21 cellular contexts compared by ENCODE assay signal in the genomic region with DNA sequence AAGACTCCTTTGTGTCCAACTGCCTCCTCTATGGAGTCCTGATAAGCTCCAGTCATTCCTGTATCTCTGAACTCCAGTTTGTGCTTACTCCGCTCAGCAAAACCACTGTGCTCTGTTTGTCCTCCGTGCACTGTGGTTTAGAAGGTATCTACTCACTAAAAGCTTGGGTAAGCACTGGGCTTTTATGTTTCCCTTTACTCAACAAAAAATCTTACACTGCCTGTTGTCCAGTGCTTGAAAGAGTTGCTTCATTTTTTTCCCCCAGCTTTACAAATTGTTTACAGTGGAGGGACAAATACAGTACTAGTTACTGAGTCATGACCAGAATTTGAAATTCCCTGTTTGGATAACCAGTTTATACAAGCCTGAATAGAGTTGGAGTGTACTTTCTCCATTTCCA.
DNase-seq lines count a peak whose midpoint lies in the region; ATAC-seq, FAIRE-seq and TF ChIP-seq lines count a peak whose summit lies in the region.
"Had no signal": no experiment of that assay in that cellular context is flagged by ENCODE, and none has a peak within 500 bp of the region (broad histone marks: within the 10 kb centered on the region; RNA-seq: fewer than 3 reads in every experiment).

No MANE protein-coding gene starts in this region.

- no peak overlapping the region for H3K4me3 Mint-ChIP-seq in astrocyte (ENCODE audit: unreplicated experiment)
- H3K4me3 Mint-ChIP-seq: activated CD4-positive, alpha-beta memory T cell treated with anti-CD3 and anti-CD28 coated beads for 36 hours; activated naive CD8-positive, alpha-beta T cell treated with anti-CD3 and anti-CD28 coated beads for 36 hours; activated T-cell treated with anti-CD3 and anti-CD28 coated beads, Interleukin-2, amount 50 U/mL, for 4 hours; mesothelial cell of epicardium had no signal

- no peak overlapping the region for H3K27ac Mint-ChIP-seq in astrocyte (ENCODE audit: unreplicated experiment)
- H3K27ac Mint-ChIP-seq: activated CD4-positive, alpha-beta memory T cell treated with anti-CD3 and anti-CD28 coated beads for 36 hours; activated naive CD8-positive, alpha-beta T cell treated with anti-CD3 and anti-CD28 coated beads for 36 hours; mesothelial cell of epicardium had no signal

- TF ChIP-seq CTCF in astrocyte (IDR thresholded peaks at IDR 0.05; ENCODE audit: insufficient read depth, low read depth, low read length) (no peak), foreskin fibroblast (IDR thresholded peaks at IDR 0.05; ENCODE audit: low read depth, low read length) (no peak)

- no peak for ATAC-seq in GM21360 (IDR thresholded peaks at IDR 0.05; ENCODE audit: unreplicated experiment)
- ATAC-seq: activated T-cell treated with anti-CD3 and anti-CD28 coated beads, Interleukin-2, amount 50 U/mL, for 4 hours had no signal

- H4K20me1 ChIP-seq in astrocyte (ENCODE audit: insufficient read depth, low read length), result no peaks in the 10 kb centered on the region

- no peak overlapping the region for H2AFZ ChIP-seq in astrocyte (ENCODE audit: low read depth, low read length)

- FAIRE-seq in astrocyte (lab: Jason Lieb, UNC) (no peak), RCC 7860 (lab: Jason Lieb, UNC) (no peak)

- no peaks in the 10 kb centered on the region for H3K36me3 ChIP-seq in astrocyte (ENCODE audit: insufficient read depth, low read length)
- H3K36me3 ChIP-seq: cardiac muscle cell had no signal

- H3K27ac ChIP-seq in astrocyte (ENCODE audit: low read depth, low read length), result no peak overlapping the region
- H3K27ac ChIP-seq: cardiac muscle cell had no signal

- no peaks in the 10 kb centered on the region for H3K79me2 ChIP-seq in astrocyte (ENCODE audit: insufficient read depth, low read length)

- H3K4me1 ChIP-seq in astrocyte (ENCODE audit: insufficient read depth, low read length), result no peaks in the 10 kb centered on the region

- no peak overlapping the region for H3K9ac ChIP-seq in astrocyte (ENCODE audit: low read length)

- no peaks in the 10 kb centered on the region for H3K9me3 Mint-ChIP-seq in astrocyte (ENCODE audit: unreplicated experiment)
- H3K9me3 Mint-ChIP-seq: mesothelial cell of epicardium had no signal

- H3K4me2 ChIP-seq in astrocyte (ENCODE audit: low read length), result no peak overlapping the region

- DNase-seq in HCEC 1CT, result peak; percentile 30
- peak; percentile 7 for DNase-seq in astrocyte (ENCODE audit: low read depth)
- DNase-seq in foreskin fibroblast, result peak; percentile 2 to 14
- DNase-seq in RCC 7860 (ENCODE audit: low spot score), result no peak
- DNase-seq in NCI-H524 (lab: John Stamatoyannopoulos, UW), result no peak
- no peak for DNase-seq in SKM-1 treated with dmso at 0.1 percent for 144 hours (lab: John Stamatoyannopoulos, UW; ENCODE audit: unreplicated experiment)
- DNase-seq: activated CD4-positive, alpha-beta memory T cell treated with anti-CD3 and anti-CD28 coated beads for 36 hours; activated naive CD8-positive, alpha-beta T cell treated with anti-CD3 and anti-CD28 coated beads for 36 hours; activated T-cell treated with anti-CD3 and anti-CD28 coated beads, Interleukin-2, amount 50 U/mL, for 4 hours; C1 segment of cervical spinal cord; H7; hypothalamus; NCI-H187 treated with DMSO at 0.1 percent for 48 hours; NCI-H345; NK-92 treated with Interleukin-12 subunit alpha and Interleukin-12 subunit beta, amount 100 ng/mL, for 24 hours; Right ventricle myocardium superior; stimulated activated CD4-positive, alpha-beta T cell treated with anti-CD3 and anti-CD28 coated beads, Interleukin-12 subunit alpha, Interleukin-12 subunit beta, amount 100 ng/mL, for 4 hours; T-helper 2 cell had no signal

- H3K4me3 ChIP-seq in astrocyte (ENCODE audit: insufficient read depth, low read depth, low read length) (no peak overlapping the region), foreskin fibroblast (ENCODE audit: low read depth in 1 of 2, low read length in 2 of 2) (no peak overlapping the region)
- H3K4me3 ChIP-seq: cardiac muscle cell had no signal

- H3K4me1 Mint-ChIP-seq in astrocyte (ENCODE audit: low read depth, unreplicated experiment), result peaks cover 5% of the 10 kb centered on the region
- H3K4me1 Mint-ChIP-seq: activated naive CD8-positive, alpha-beta T cell treated with anti-CD3 and anti-CD28 coated beads for 36 hours; mesothelial cell of epicardium had no signal

- H3K9me3 ChIP-seq in astrocyte (ENCODE audit: insufficient read depth, low read depth, low read length), result no peaks in the 10 kb centered on the region

- no peaks in the 10 kb centered on the region for H3K27me3 ChIP-seq in astrocyte (ENCODE audit: insufficient read depth, low read length)
- H3K27me3 ChIP-seq: cardiac muscle cell had no signal

- no peaks in the 10 kb centered on the region for H3K27me3 Mint-ChIP-seq in astrocyte (ENCODE audit: low read depth, unreplicated experiment)
- H3K27me3 Mint-ChIP-seq: activated CD4-positive, alpha-beta memory T cell treated with anti-CD3 and anti-CD28 coated beads for 36 hours; activated naive CD8-positive, alpha-beta T cell treated with anti-CD3 and anti-CD28 coated beads for 36 hours had no signal

- no peaks in the 10 kb centered on the region for H3K36me3 Mint-ChIP-seq in astrocyte (ENCODE audit: low read depth, unreplicated experiment)
- H3K36me3 Mint-ChIP-seq: activated CD4-positive, alpha-beta memory T cell treated with anti-CD3 and anti-CD28 coated beads for 36 hours; activated naive CD8-positive, alpha-beta T cell treated with anti-CD3 and anti-CD28 coated beads for 36 hours; mesothelial cell of epicardium had no signal

Comparison
In these comparisons a context has a peak if more than half of its experiments do, and no peak if none do; other contexts are left out.
1. DNase-seq: peak in HCEC 1CT (single experiment), astrocyte (single experiment) and foreskin fibroblast (2 of 2); none in RCC 7860 (single experiment), NCI-H524 (0 of 2) and SKM-1 treated with dmso at 0.1 percent for 144 hours (single experiment).